In genomic region chr2:171089489-171089888, GRCh38 we compare ENCODE assay signal across 24 cellular contexts.
"Had no signal": no experiment of that assay in that cellular context is flagged by ENCODE, and none has a peak within 500 bp of the region (broad histone marks: within the 10 kb centered on the region; RNA-seq: fewer than 3 reads in every experiment).

No MANE protein-coding gene starts in this region.

- DNase-seq: activated CD4-positive, alpha-beta T cell treated with anti-CD3 and anti-CD28 coated beads for 48 hours; activated CD4-positive, alpha-beta T cell treated with anti-CD3 and anti-CD28 coated beads, Interleukin-2, amount 50 U/mL, for 48 hours; activated CD8-positive, alpha-beta memory T cell treated with anti-CD3 and anti-CD28 coated beads for 24 hours; activated CD8-positive, alpha-beta memory T cell treated with anti-CD3 and anti-CD28 coated beads, Interleukin-2, amount 50 U/mL, for 4 hours; activated gamma-delta T cell treated with Interleukin-2 at 50 U/mL for 16 hours; activated T-cell treated with anti-CD3 and anti-CD28 coated beads, Interleukin-2, amount 50 U/mL, for 1 hour; anterior cingulate cortex; cerebellar nuclear complex; colonic mucosa; effector CD8-positive, alpha-beta T cell; kidney glomerular epithelial cell; left ventricle myocardium inferior; mucosa of descending colon; ovary; psoas muscle; stimulated activated CD4-positive, alpha-beta T cell treated with anti-CD3 and anti-CD28 coated beads, Interleukin-1b, Interleukin-23, amount 100 ng/mL, for 48 hours; stimulated activated naive CD4-positive, alpha-beta T cell; tibial artery had no signal

- H3K36me3 ChIP-seq: colonic mucosa, left ventricle myocardium inferior, ovary, suprapubic skin, tibial artery had no signal

- H3K27ac Mint-ChIP-seq: activated naive CD4-positive, alpha-beta T cell treated with anti-CD3 and anti-CD28 coated beads, Interleukin-2, amount 50 U/mL, for 72 hours; activated T-helper 17 cell treated with anti-CD3 and anti-CD28 coated beads, Interleukin-2, amount 50 U/mL, for 72 hours; T-helper 2 cell treated with Interferon-gamma antibody and Interleukin-4, amounts not matched to agents 5 μg/mL and 100 μg/mL, for 36 hours had no signal

- H3K27me3 ChIP-seq: colonic mucosa, ovary, suprapubic skin, tibial artery had no signal

- H3K4me3 ChIP-seq: colonic mucosa, left ventricle myocardium inferior, mucosa of descending colon, ovary, psoas muscle, smooth muscle cell, suprapubic skin, tibial artery had no signal

- H3K4me1 ChIP-seq: psoas muscle had no signal

- H3K27ac ChIP-seq: colonic mucosa, left ventricle myocardium inferior, ovary, psoas muscle, suprapubic skin, tibial artery had no signal

- H3K9me3 ChIP-seq: colonic mucosa, left ventricle myocardium inferior, mucosa of descending colon, ovary, psoas muscle, suprapubic skin, tibial artery had no signal

- H3K9me3 Mint-ChIP-seq: activated naive CD4-positive, alpha-beta T cell treated with anti-CD3 and anti-CD28 coated beads, Interleukin-2, amount 50 U/mL, for 72 hours; activated T-helper 17 cell treated with anti-CD3 and anti-CD28 coated beads, Interleukin-2, amount 50 U/mL, for 72 hours; T-helper 2 cell treated with Interferon-gamma antibody and Interleukin-4, amounts not matched to agents 5 μg/mL and 100 μg/mL, for 36 hours had no signal

- ATAC-seq: activated CD4-positive, CD25-positive, alpha-beta regulatory T cell treated with anti-CD3 and anti-CD28 coated beads, Interleukin-2, amount 50 U/mL, for 24 hours; activated naive CD4-positive, alpha-beta T cell treated with anti-CD3 and anti-CD28 coated beads, Interleukin-2, amount 50 U/mL, for 72 hours; activated T-helper 17 cell treated with anti-CD3 and anti-CD28 coated beads, Interleukin-2, amount 50 U/mL, for 72 hours; mucosa of descending colon; psoas muscle had no signal

- H3K27me3 Mint-ChIP-seq: activated T-helper 17 cell treated with anti-CD3 and anti-CD28 coated beads, Interleukin-2, amount 50 U/mL, for 72 hours had no signal

- H3K4me3 Mint-ChIP-seq: activated T-helper 17 cell treated with anti-CD3 and anti-CD28 coated beads, Interleukin-2, amount 50 U/mL, for 72 hours; T-helper 2 cell treated with Interferon-gamma antibody and Interleukin-4, amounts not matched to agents 5 μg/mL and 100 μg/mL, for 36 hours had no signal

- H3K4me2 ChIP-seq: smooth muscle cell had no signal
